In the genomic region with DNA sequence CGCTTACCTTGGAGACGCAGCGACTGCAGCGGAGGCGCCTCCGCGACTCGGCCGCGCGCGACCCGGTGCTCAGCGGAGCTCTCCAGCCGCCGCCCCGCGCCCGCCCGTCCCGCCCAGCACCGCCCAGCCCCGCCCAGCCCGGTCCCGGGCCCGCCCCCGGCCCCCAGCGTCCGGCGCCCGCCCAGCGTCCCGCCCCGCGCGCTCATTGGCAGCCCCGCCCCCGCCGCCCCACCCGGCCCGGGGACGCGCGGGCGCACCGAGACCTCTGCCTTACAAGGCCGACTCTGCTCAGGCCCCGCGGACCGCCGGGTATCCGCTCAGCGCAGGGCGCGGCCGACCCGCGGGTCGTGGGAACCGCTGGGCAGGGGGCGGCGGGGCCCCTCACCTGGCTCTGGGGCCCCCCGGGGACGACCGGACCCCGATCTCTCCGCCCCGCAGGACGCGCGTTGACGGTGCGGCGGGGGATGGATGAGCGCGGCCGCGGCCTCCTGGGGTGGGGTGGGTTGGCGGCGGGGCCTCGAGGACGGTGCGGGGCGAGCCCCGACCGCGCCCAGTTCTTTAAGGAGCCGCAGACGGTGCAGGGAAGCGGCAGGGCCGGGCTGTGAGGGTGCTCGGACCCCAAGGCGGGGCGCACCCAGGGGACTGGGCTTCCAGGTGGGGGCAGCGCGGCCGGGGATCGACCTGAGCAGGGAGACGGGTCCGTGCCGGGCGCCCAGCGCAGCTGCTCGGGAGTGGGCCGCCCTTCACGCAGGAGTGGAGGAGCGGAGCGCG, we compare ENCODE assay signal across 8 cellular contexts. TPM values are rescaled to one million over a fixed set of nuclear protein-coding genes. Genes with fewer than 3 reads are reported as not detected.
DNase-seq lines count a peak whose midpoint lies in the region; ATAC-seq and TF ChIP-seq lines count a peak whose summit lies in the region.
"Not testable (repeated sequence)": the region's sequence is repeated elsewhere in the genome, so short reads cannot be mapped to it uniquely, and the experiment has no call there.

Gene TPPP, minus strand, starts transcription at position 82 of the 771 bp plus-strand sequence. CDS start 15,292 bp downstream, outside the sequence.

- DNase-seq in GM04504 (ENCODE audit: low read depth) (peak; percentile 17), NCI-H1436 (lab: John Stamatoyannopoulos, UW) (peak; percentile 66), T-helper 9 cell (peak; percentile 82), amygdala (lab: John Stamatoyannopoulos, UW) (peak; percentile 33 to 99 (median 84)), left cardiac atrium (peak; percentile 99), osteocyte (ENCODE audit: extremely low spot score, unreplicated experiment) (peak; percentile 87)

- not testable (repeated sequence) for H3K36me3 ChIP-seq in subcutaneous abdominal adipose tissue (ENCODE audit: control insufficient read depth in 5 of 5, insufficient read depth in 5 of 5, low read length in 5 of 5)

- ATAC-seq in HG02610 (IDR thresholded peaks at IDR 0.05; ENCODE audit: unreplicated experiment) (peak; percentile 54), left cardiac atrium (peak; percentile 92 to 93)

- not testable (repeated sequence) for H3K27me3 ChIP-seq in subcutaneous abdominal adipose tissue (ENCODE audit: control insufficient read depth in 5 of 5, insufficient read depth in 4 of 5, low read length in 5 of 5)

- H3K4me1 ChIP-seq in subcutaneous abdominal adipose tissue (ENCODE audit: control insufficient read depth in 5 of 5, insufficient read depth in 5 of 5, low read length in 5 of 5), result not testable (repeated sequence)

- intact Hi-C loops in left cardiac atrium (cut with DNase I), result loop anchor here in 1 of 2 donors (2.0 kb wide), 1 partner anchor 63 kb away; no protein-coding TSS in a partner anchor

- H3K4me3 ChIP-seq in subcutaneous abdominal adipose tissue (ENCODE audit: low read depth in 1 of 5, low read length in 5 of 5), result peak within 1 kb of the TSS; percentile 29 to 64 (median 54)

- H3K9me3 Mint-ChIP-seq in osteocyte (ENCODE audit: unreplicated experiment), result not testable (repeated sequence)

- H3K27ac ChIP-seq in subcutaneous abdominal adipose tissue (ENCODE audit: low read depth, low read length), result not testable (repeated sequence)

- H3K9me3 ChIP-seq in subcutaneous abdominal adipose tissue (ENCODE audit: control insufficient read depth in 5 of 5, low read length in 5 of 5), result not testable (repeated sequence)

- TF ChIP-seq CTCF in osteocyte (IDR thresholded peaks at IDR 0.05), result not testable (repeated sequence)

- peak within 1 kb of the TSS in 1 of 5 donors; percentile 66 for H3K9ac ChIP-seq in subcutaneous abdominal adipose tissue (ENCODE audit: low read length in 5 of 5)

- not testable (repeated sequence) for H3K27ac Mint-ChIP-seq in osteocyte (ENCODE audit: unreplicated experiment)

- not testable (repeated sequence) for H3K4me1 Mint-ChIP-seq in osteocyte (ENCODE audit: unreplicated experiment)

- not testable (repeated sequence) for H3K4me3 Mint-ChIP-seq in osteocyte (ENCODE audit: unreplicated experiment)

- H3K36me3 Mint-ChIP-seq in osteocyte (ENCODE audit: unreplicated experiment), result not testable (repeated sequence)

- not testable (repeated sequence) for H3K27me3 Mint-ChIP-seq in osteocyte (ENCODE audit: unreplicated experiment)

RNA-seq across cellular contexts. Expression of gene TPPP, which starts in this region (rescaled TPM):
- total RNA-seq in left cardiac atrium, result 10 to 100 TPM; 15.5 to 25.0 TPM
- 0.13 and 0.16 TPM in 2 replicates for total RNA-seq in osteocyte

Comparison
In these comparisons a context has a peak if more than half of its experiments do, and no peak if none do; other contexts are left out.
1. RNA of gene TPPP (total RNA-seq): 15.5 to 25.0 TPM in left cardiac atrium; 0.13 to 0.16 TPM in osteocyte; every median in the first group is over 10 times any median in the second.
2. Peak in DNase-seq in osteocyte; RNA of the gene not detected or under 1 TPM.
3. DNase-seq: peak in every context shown above with its lines; median percentile 99 in left cardiac atrium; 87 in osteocyte; 84 in amygdala; 82 in T-helper 9 cell; 66 in NCI-H1436; 17 in GM04504.